Comparison of ENCODE assay signal across 1 cellular context in genomic region chr2:170707821-170708795, GRCh38.
TF ChIP-seq lines count a peak whose summit lies in the region.

No MANE protein-coding gene starts in this region.

TF ChIP-seq in K562, 482 proteins besides CTCF, POLR2A, EP300 and RAD21 (continued from another document):
- TF ChIP-seq ZNF277 (CRISPR knock-in tag; IDR thresholded peaks at IDR 0.05; ENCODE audit: borderline replicate concordance): no peak
- no peak for TF ChIP-seq ZNF780A (CRISPR knock-in tag; IDR thresholded peaks at IDR 0.05)
- 0 out of 2 replicates have a peak, but pooled peaks have one; percentile 16 for TF ChIP-seq DPF2 (IDR thresholded peaks at IDR 0.05)
- no peak for TF ChIP-seq HNRNPH1 (optimal IDR thresholded peaks at IDR 0.05; ENCODE audit: low read depth, low read length)
- TF ChIP-seq POLR3G (IDR thresholded peaks at IDR 0.05; ENCODE audit: extremely low read depth, insufficient read length, insufficient replicate concordance): no peak
- no peak for TF ChIP-seq ZNF184 (CRISPR knock-in tag; IDR thresholded peaks at IDR 0.05)
- TF ChIP-seq IFI16 (CRISPR knock-in tag; IDR thresholded peaks at IDR 0.05): no peak
- peak; percentile 56 for TF ChIP-seq PRDM10 (IDR thresholded peaks at IDR 0.05; ENCODE audit: partially characterized antibody)
- TF ChIP-seq OTX1 (CRISPR knock-in tag; IDR thresholded peaks at IDR 0.05): 0 out of 2 replicates have a peak, but pooled peaks have one; percentile 18
- TF ChIP-seq PCBP2 (IDR thresholded peaks at IDR 0.05; ENCODE audit: low read depth, low read length, poor library complexity, severe bottlenecking): no peak
- TF ChIP-seq LARP7 (IDR thresholded peaks at IDR 0.05): no peak
- TF ChIP-seq USF1 (CRISPR knock-in tag; IDR thresholded peaks at IDR 0.05): 0 out of 2 replicates have a peak, but pooled peaks have one; percentile 17
- TF ChIP-seq EHMT2 (IDR thresholded peaks at IDR 0.05): no peak; the same call in 1 of the 2 replicates
- TF ChIP-seq POU5F1 (IDR thresholded peaks at IDR 0.05; ENCODE audit: borderline replicate concordance, low read depth, low read length, partially characterized antibody): no peak
- TF ChIP-seq HLTF (IDR thresholded peaks at IDR 0.05): no peak
- no peak for TF ChIP-seq POLR2AphosphoS2 (IDR thresholded peaks at IDR 0.05; ENCODE audit: low read length)
- peak; percentile 28 to 50 for TF ChIP-seq E2F6 (IDR thresholded peaks at IDR 0.05; ENCODE audit: borderline replicate concordance in 1 of 2, extremely low read depth in 1 of 2, insufficient read depth in 1 of 2, insufficient read length in 1 of 2, low read depth in 1 of 2, low read length in 1 of 2, poor library complexity in 1 of 2, severe bottlenecking in 1 of 2)
